ENCODE assay signal across 1 cellular context in the genomic region with DNA sequence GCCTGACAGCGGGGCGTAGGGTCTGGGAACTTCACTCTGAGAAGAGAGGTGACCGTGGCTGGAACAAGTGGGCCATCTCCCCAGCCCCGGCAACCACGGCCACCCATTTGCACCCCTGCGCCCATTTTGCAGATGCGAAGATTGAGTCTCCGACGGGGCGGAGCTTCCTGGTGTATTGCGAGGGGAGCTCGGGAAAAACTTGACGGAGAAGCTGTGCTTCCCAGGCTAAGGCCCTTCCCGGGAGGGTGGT.
TF ChIP-seq lines count a peak whose summit lies in the region.

No MANE protein-coding gene starts in this region.

TF ChIP-seq in HepG2, 621 proteins besides CTCF, POLR2A, EP300 and RAD21 (continued from another document and continues in another):
- TF ChIP-seq, protein P1, sequence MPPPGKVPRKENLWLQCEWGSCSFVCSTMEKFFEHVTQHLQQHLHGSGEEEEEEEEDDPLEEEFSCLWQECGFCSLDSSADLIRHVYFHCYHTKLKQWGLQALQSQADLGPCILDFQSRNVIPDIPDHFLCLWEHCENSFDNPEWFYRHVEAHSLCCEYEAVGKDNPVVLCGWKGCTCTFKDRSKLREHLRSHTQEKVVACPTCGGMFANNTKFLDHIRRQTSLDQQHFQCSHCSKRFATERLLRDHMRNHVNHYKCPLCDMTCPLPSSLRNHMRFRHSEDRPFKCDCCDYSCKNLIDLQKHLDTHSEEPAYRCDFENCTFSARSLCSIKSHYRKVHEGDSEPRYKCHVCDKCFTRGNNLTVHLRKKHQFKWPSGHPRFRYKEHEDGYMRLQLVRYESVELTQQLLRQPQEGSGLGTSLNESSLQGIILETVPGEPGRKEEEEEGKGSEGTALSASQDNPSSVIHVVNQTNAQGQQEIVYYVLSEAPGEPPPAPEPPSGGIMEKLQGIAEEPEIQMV (CRISPR knock-in tag; IDR thresholded peaks at IDR 0.05; ENCODE audit: low read depth), result no peak
- no peak for TF ChIP-seq KLF12 (CRISPR knock-in tag; IDR thresholded peaks at IDR 0.05; ENCODE audit: borderline replicate concordance)
- no peak for TF ChIP-seq HMG20B (CRISPR knock-in tag; conservative IDR thresholded peaks at IDR 0.05)
- no peak; the same call in 1 of the 2 replicates for TF ChIP-seq RFXANK (CRISPR knock-in tag; IDR thresholded peaks at IDR 0.05)
- peak in 1 of 2 experiments; percentile 58; a peak in 1 of 4 replicates for TF ChIP-seq NR2F1 (CRISPR knock-in tag; IDR thresholded peaks at IDR 0.05)
- no peak; the same call in 1 of the 2 replicates for TF ChIP-seq PITX1 (CRISPR knock-in tag; IDR thresholded peaks at IDR 0.05)
- TF ChIP-seq SNRNP70 (IDR thresholded peaks at IDR 0.05; ENCODE audit: low read depth, low read length), result no peak
- TF ChIP-seq SAFB2 (CRISPR knock-in tag; IDR thresholded peaks at IDR 0.05; ENCODE audit: borderline replicate concordance, low read depth), result peak; percentile 99
- no peak for TF ChIP-seq PCBP2 (optimal IDR thresholded peaks at IDR 0.05; ENCODE audit: low read depth, low read length, poor library complexity, severe bottlenecking)
- TF ChIP-seq ZNF614 (CRISPR knock-in tag; IDR thresholded peaks at IDR 0.05; ENCODE audit: borderline replicate concordance), result no peak; the same call in 1 of the 2 replicates
- TF ChIP-seq ZNF335 (CRISPR knock-in tag; IDR thresholded peaks at IDR 0.05), result no peak
- no peak; the same call in 1 of the 2 replicates for TF ChIP-seq JUND (CRISPR knock-in tag; IDR thresholded peaks at IDR 0.05)
- peak; percentile 3; the same call in 1 of the 2 replicates for TF ChIP-seq ARHGAP35 (CRISPR knock-in tag; IDR thresholded peaks at IDR 0.05; ENCODE audit: borderline replicate concordance)
- TF ChIP-seq ZSCAN22 (CRISPR knock-in tag; IDR thresholded peaks at IDR 0.05), result no peak
- no peak for TF ChIP-seq ZNF30 (CRISPR knock-in tag; IDR thresholded peaks at IDR 0.05)
- no peak for TF ChIP-seq MED8 (CRISPR knock-in tag; IDR thresholded peaks at IDR 0.05; ENCODE audit: insufficient replicate concordance)
- TF ChIP-seq GRHL1 (CRISPR knock-in tag; conservative IDR thresholded peaks at IDR 0.05), result no peak
- TF ChIP-seq ATF3 (CRISPR knock-in tag; IDR thresholded peaks at IDR 0.05), result no peak; the same call in none of the 2 replicates
- no peak for TF ChIP-seq STAG1 (CRISPR knock-in tag; IDR thresholded peaks at IDR 0.05)
- no peak; the same call in 1 of the 2 replicates for TF ChIP-seq STAT5B (CRISPR knock-in tag; IDR thresholded peaks at IDR 0.05)
- TF ChIP-seq DNMT1 (CRISPR knock-in tag; IDR thresholded peaks at IDR 0.05), result peak; percentile 21; the same call in 1 of the 2 replicates
- TF ChIP-seq, protein P2, sequence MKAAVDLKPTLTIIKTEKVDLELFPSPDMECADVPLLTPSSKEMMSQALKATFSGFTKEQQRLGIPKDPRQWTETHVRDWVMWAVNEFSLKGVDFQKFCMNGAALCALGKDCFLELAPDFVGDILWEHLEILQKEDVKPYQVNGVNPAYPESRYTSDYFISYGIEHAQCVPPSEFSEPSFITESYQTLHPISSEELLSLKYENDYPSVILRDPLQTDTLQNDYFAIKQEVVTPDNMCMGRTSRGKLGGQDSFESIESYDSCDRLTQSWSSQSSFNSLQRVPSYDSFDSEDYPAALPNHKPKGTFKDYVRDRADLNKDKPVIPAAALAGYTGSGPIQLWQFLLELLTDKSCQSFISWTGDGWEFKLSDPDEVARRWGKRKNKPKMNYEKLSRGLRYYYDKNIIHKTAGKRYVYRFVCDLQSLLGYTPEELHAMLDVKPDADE (CRISPR knock-in tag; IDR thresholded peaks at IDR 0.05), result no peak
- TF ChIP-seq ETV5 (CRISPR knock-in tag; IDR thresholded peaks at IDR 0.05; ENCODE audit: borderline replicate concordance), result no peak
- TF ChIP-seq HOXA9 (CRISPR knock-in tag; IDR thresholded peaks at IDR 0.05; ENCODE audit: borderline replicate concordance), result no peak
- TF ChIP-seq E2F1 (CRISPR knock-in tag; IDR thresholded peaks at IDR 0.05), result no peak
- 0 out of 2 replicates have a peak, but pooled peaks have one; percentile 7 for TF ChIP-seq ZNF235 (CRISPR knock-in tag; IDR thresholded peaks at IDR 0.05; ENCODE audit: borderline replicate concordance)
- TF ChIP-seq NRL (CRISPR knock-in tag; IDR thresholded peaks at IDR 0.05; ENCODE audit: borderline replicate concordance), result no peak
- TF ChIP-seq ELF3 (CRISPR knock-in tag; IDR thresholded peaks at IDR 0.05), result no peak; the same call in 1 of the 2 replicates
- no peak for TF ChIP-seq THYN1 (CRISPR knock-in tag; IDR thresholded peaks at IDR 0.05; ENCODE audit: borderline replicate concordance, low read depth)
- TF ChIP-seq HDAC1 (CRISPR knock-in tag; IDR thresholded peaks at IDR 0.05), result peak; percentile 96
- peak; percentile 100 for TF ChIP-seq ADNP (CRISPR knock-in tag; IDR thresholded peaks at IDR 0.05)
- TF ChIP-seq KAT7 (CRISPR knock-in tag; IDR thresholded peaks at IDR 0.05; ENCODE audit: borderline replicate concordance), result peak; percentile 99
- TF ChIP-seq PRDM4 (CRISPR knock-in tag; IDR thresholded peaks at IDR 0.05; ENCODE audit: borderline replicate concordance), result peak; percentile 63; the same call in 1 of the 2 replicates
- no peak for TF ChIP-seq NFRKB (IDR thresholded peaks at IDR 0.05)
- peak; percentile 24; the same call in 1 of the 2 replicates for TF ChIP-seq ZNF839 (CRISPR knock-in tag; IDR thresholded peaks at IDR 0.05; ENCODE audit: borderline replicate concordance)
- 0 out of 2 replicates have a peak, but pooled peaks have one; percentile 3 for TF ChIP-seq KLF15 (CRISPR knock-in tag; IDR thresholded peaks at IDR 0.05; ENCODE audit: borderline replicate concordance)
- TF ChIP-seq LCORL (IDR thresholded peaks at IDR 0.05), result no peak
- TF ChIP-seq LCORL (CRISPR knock-in tag; IDR thresholded peaks at IDR 0.05), result no peak
- no peak; the same call in 1 of the 2 replicates for TF ChIP-seq NFIC (IDR thresholded peaks at IDR 0.05; ENCODE audit: low read length)
- TF ChIP-seq ARNTL (CRISPR knock-in tag; IDR thresholded peaks at IDR 0.05), result no peak
- TF ChIP-seq, protein P3, sequence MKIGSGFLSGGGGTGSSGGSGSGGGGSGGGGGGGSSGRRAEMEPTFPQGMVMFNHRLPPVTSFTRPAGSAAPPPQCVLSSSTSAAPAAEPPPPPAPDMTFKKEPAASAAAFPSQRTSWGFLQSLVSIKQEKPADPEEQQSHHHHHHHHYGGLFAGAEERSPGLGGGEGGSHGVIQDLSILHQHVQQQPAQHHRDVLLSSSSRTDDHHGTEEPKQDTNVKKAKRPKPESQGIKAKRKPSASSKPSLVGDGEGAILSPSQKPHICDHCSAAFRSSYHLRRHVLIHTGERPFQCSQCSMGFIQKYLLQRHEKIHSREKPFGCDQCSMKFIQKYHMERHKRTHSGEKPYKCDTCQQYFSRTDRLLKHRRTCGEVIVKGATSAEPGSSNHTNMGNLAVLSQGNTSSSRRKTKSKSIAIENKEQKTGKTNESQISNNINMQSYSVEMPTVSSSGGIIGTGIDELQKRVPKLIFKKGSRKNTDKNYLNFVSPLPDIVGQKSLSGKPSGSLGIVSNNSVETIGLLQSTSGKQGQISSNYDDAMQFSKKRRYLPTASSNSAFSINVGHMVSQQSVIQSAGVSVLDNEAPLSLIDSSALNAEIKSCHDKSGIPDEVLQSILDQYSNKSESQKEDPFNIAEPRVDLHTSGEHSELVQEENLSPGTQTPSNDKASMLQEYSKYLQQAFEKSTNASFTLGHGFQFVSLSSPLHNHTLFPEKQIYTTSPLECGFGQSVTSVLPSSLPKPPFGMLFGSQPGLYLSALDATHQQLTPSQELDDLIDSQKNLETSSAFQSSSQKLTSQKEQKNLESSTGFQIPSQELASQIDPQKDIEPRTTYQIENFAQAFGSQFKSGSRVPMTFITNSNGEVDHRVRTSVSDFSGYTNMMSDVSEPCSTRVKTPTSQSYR (CRISPR knock-in tag; IDR thresholded peaks at IDR 0.05; ENCODE audit: borderline replicate concordance), result no peak
- TF ChIP-seq ZNF12 (CRISPR knock-in tag; IDR thresholded peaks at IDR 0.05), result no peak
- TF ChIP-seq, protein P4, sequence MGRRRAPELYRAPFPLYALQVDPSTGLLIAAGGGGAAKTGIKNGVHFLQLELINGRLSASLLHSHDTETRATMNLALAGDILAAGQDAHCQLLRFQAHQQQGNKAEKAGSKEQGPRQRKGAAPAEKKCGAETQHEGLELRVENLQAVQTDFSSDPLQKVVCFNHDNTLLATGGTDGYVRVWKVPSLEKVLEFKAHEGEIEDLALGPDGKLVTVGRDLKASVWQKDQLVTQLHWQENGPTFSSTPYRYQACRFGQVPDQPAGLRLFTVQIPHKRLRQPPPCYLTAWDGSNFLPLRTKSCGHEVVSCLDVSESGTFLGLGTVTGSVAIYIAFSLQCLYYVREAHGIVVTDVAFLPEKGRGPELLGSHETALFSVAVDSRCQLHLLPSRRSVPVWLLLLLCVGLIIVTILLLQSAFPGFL (CRISPR knock-in tag; IDR thresholded peaks at IDR 0.05), result no peak
- no peak for TF ChIP-seq ZNF343 (CRISPR knock-in tag; IDR thresholded peaks at IDR 0.05)
- TF ChIP-seq SAP130 (CRISPR knock-in tag; IDR thresholded peaks at IDR 0.05; ENCODE audit: low read depth), result no peak
- TF ChIP-seq ZNF674 (CRISPR knock-in tag; IDR thresholded peaks at IDR 0.05; ENCODE audit: low read depth), result no peak
- 0 out of 2 replicates have a peak, but pooled peaks have one; percentile 24 for TF ChIP-seq ZNF44 (CRISPR knock-in tag; IDR thresholded peaks at IDR 0.05)
- TF ChIP-seq ZNF746 (CRISPR knock-in tag; IDR thresholded peaks at IDR 0.05), result no peak
- no peak for TF ChIP-seq RARA (CRISPR knock-in tag; IDR thresholded peaks at IDR 0.05)
- 0 out of 2 replicates have a peak, but pooled peaks have one; percentile 66 for TF ChIP-seq NR2F2 (IDR thresholded peaks at IDR 0.05; ENCODE audit: borderline replicate concordance, low read depth)
- no peak; the same call in 1 of the 2 replicates for TF ChIP-seq ZNF205 (CRISPR knock-in tag; IDR thresholded peaks at IDR 0.05)
- no peak for TF ChIP-seq MIER2 (CRISPR knock-in tag; IDR thresholded peaks at IDR 0.05)
- TF ChIP-seq CHCHD3 (CRISPR knock-in tag; IDR thresholded peaks at IDR 0.05), result 0 out of 2 replicates have a peak, but pooled peaks have one; percentile 16
- no peak; the same call in 1 of the 2 replicates for TF ChIP-seq CAMTA2 (CRISPR knock-in tag; IDR thresholded peaks at IDR 0.05; ENCODE audit: borderline replicate concordance)
- TF ChIP-seq SSRP1 (CRISPR knock-in tag; IDR thresholded peaks at IDR 0.05), result peak; percentile 80; the same call in 1 of the 2 replicates
- no peak for TF ChIP-seq AGO2 (optimal IDR thresholded peaks at IDR 0.05; ENCODE audit: low read depth, low read length)
- no peak for TF ChIP-seq ESRRA (CRISPR knock-in tag; IDR thresholded peaks at IDR 0.05; ENCODE audit: low read depth)
- TF ChIP-seq, protein P5, sequence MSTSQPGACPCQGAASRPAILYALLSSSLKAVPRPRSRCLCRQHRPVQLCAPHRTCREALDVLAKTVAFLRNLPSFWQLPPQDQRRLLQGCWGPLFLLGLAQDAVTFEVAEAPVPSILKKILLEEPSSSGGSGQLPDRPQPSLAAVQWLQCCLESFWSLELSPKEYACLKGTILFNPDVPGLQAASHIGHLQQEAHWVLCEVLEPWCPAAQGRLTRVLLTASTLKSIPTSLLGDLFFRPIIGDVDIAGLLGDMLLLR (CRISPR knock-in tag; IDR thresholded peaks at IDR 0.05), result no peak
- no peak for TF ChIP-seq ZNF143 (CRISPR knock-in tag; IDR thresholded peaks at IDR 0.05)
- peak; percentile 71 for TF ChIP-seq SRSF1 (optimal IDR thresholded peaks at IDR 0.05; ENCODE audit: low read depth, low read length)
- TF ChIP-seq SNAPC2 (CRISPR knock-in tag; IDR thresholded peaks at IDR 0.05), result no peak; the same call in 1 of the 2 replicates
